Comparison of ENCODE assay signal across 14 cellular contexts in the genomic region with DNA sequence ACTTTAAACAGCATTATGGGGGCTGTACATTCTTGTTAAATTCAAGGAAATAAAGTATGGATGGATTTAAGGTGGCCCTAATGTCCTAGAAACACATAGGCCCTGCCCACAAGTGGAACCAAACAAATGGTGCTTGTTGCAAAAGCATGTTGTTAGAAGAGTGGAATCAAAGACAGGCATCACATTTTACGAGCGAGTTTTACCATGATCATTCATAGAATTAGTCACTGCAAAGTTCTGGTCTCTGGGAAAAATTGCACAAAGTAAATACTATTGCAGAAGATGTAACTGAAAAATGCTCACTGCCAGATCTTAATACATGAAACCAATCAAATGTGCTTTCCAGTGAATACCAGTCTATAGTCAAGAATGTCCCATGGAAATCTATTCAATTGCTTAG.
"Had no signal": no experiment of that assay in that cellular context is flagged by ENCODE, and none has a peak within 500 bp of the region (broad histone marks: within the 10 kb centered on the region; RNA-seq: fewer than 3 reads in every experiment).

No MANE protein-coding gene starts in this region.

- H3K4me3 Mint-ChIP-seq: activated B cell treated with CpG ODN at 0.5 μM for 24 hours; activated CD4-positive, alpha-beta T cell treated with anti-CD3 and anti-CD28 coated beads, Interleukin-2, amount 10 ng/mL, durations not matched to agents 24 days and 14 days; activated naive CD8-positive, alpha-beta T cell treated with anti-CD3 and anti-CD28 coated beads for 36 hours; naive B cell; stimulated activated memory B cell treated with anti-CD40 and anti-IgM and Interleukin-4, amounts not matched to agents 10 μg/mL and 1 μg/mL and 100 μg/mL, for 72 hours; T-helper 2 cell treated with Interferon-gamma antibody and Interleukin-4, amounts not matched to agents 5 μg/mL and 100 μg/mL, for 36 hours had no signal

- H3K27me3 ChIP-seq: brain microvascular endothelial cell, pancreas, thyroid gland had no signal

- H3K4me1 Mint-ChIP-seq: activated B cell treated with CpG ODN at 0.5 μM for 24 hours; activated CD4-positive, alpha-beta T cell treated with anti-CD3 and anti-CD28 coated beads, Interleukin-2, amount 10 ng/mL, durations not matched to agents 24 days and 14 days; naive B cell; stimulated activated memory B cell treated with anti-CD40 and anti-IgM and Interleukin-4, amounts not matched to agents 10 μg/mL and 1 μg/mL and 100 μg/mL, for 72 hours had no signal

- DNase-seq: activated B cell treated with CpG ODN at 0.5 μM for 24 hours; activated CD8-positive, alpha-beta memory T cell treated with anti-CD3 and anti-CD28 coated beads, Interleukin-2, amount 50 U/mL, for 48 hours; activated naive CD8-positive, alpha-beta T cell treated with anti-CD3 and anti-CD28 coated beads for 36 hours; anterior cingulate cortex; brain microvascular endothelial cell; cortex of kidney; effector CD8-positive, alpha-beta T cell; hippocampal formation; naive B cell; pancreas; thyroid gland had no signal

- H3K9me3 Mint-ChIP-seq: activated B cell treated with CpG ODN at 0.5 μM for 24 hours; activated CD4-positive, alpha-beta T cell treated with anti-CD3 and anti-CD28 coated beads, Interleukin-2, amount 10 ng/mL, durations not matched to agents 24 days and 14 days; activated naive CD8-positive, alpha-beta T cell treated with anti-CD3 and anti-CD28 coated beads for 36 hours; stimulated activated memory B cell treated with anti-CD40 and anti-IgM and Interleukin-4, amounts not matched to agents 10 μg/mL and 1 μg/mL and 100 μg/mL, for 72 hours; T-helper 2 cell treated with Interferon-gamma antibody and Interleukin-4, amounts not matched to agents 5 μg/mL and 100 μg/mL, for 36 hours had no signal

- H3K36me3 ChIP-seq: brain microvascular endothelial cell, pancreas, thyroid gland had no signal

- H3K27ac Mint-ChIP-seq: activated B cell treated with CpG ODN at 0.5 μM for 24 hours; activated CD4-positive, alpha-beta T cell treated with anti-CD3 and anti-CD28 coated beads, Interleukin-2, amount 10 ng/mL, durations not matched to agents 24 days and 14 days; activated naive CD8-positive, alpha-beta T cell treated with anti-CD3 and anti-CD28 coated beads for 36 hours; naive B cell; stimulated activated memory B cell treated with anti-CD40 and anti-IgM and Interleukin-4, amounts not matched to agents 10 μg/mL and 1 μg/mL and 100 μg/mL, for 72 hours; T-helper 2 cell treated with Interferon-gamma antibody and Interleukin-4, amounts not matched to agents 5 μg/mL and 100 μg/mL, for 36 hours had no signal

- H3K27me3 Mint-ChIP-seq: activated B cell treated with CpG ODN at 0.5 μM for 24 hours; naive B cell; stimulated activated memory B cell treated with anti-CD40 and anti-IgM and Interleukin-4, amounts not matched to agents 10 μg/mL and 1 μg/mL and 100 μg/mL, for 72 hours had no signal

- H3K36me3 Mint-ChIP-seq: activated naive CD8-positive, alpha-beta T cell treated with anti-CD3 and anti-CD28 coated beads for 36 hours; naive B cell; stimulated activated memory B cell treated with anti-CD40 and anti-IgM and Interleukin-4, amounts not matched to agents 10 μg/mL and 1 μg/mL and 100 μg/mL, for 72 hours had no signal

- H3K4me3 ChIP-seq: pancreas, thyroid gland had no signal
